In genomic region chr18:35525795-35526475, GRCh38 we compare ENCODE assay signal across 10 cellular contexts. TPM values are rescaled to one million over a fixed set of nuclear protein-coding genes. Genes with fewer than 3 reads are reported as not detected.
DNase-seq lines count a peak whose midpoint lies in the region; ATAC-seq and TF ChIP-seq lines count a peak whose summit lies in the region.
"Had no signal": no experiment of that assay in that cellular context is flagged by ENCODE, and none has a peak within 500 bp of the region (broad histone marks: within the 10 kb centered on the region; RNA-seq: fewer than 3 reads in every experiment).

No MANE protein-coding gene starts in this region.

- H3K4me1 ChIP-seq in parathyroid adenoma: peaks cover 11% of the 10 kb centered on the region

- H3K36me3 ChIP-seq in parathyroid adenoma (ENCODE audit: control insufficient read depth, insufficient read depth, low read length): peaks cover 4% of the 10 kb centered on the region

- H3K27ac Mint-ChIP-seq in Calu3 (ENCODE audit: unreplicated experiment): no peak overlapping the region

- no TSS peak for BruUV-seq in Calu3 (replicated peaks; lab: Mats Ljungman, UMichigan)

- H3K4me3 Mint-ChIP-seq in Calu3 (ENCODE audit: low read depth, unreplicated experiment): peak overlapping the region; percentile 14

- no peaks in the 10 kb centered on the region for H3K27me3 Mint-ChIP-seq in Calu3 (ENCODE audit: unreplicated experiment)

- no peak for DNase-seq in Calu3
- peak; percentile 38 for DNase-seq in NCI-H69 (lab: John Stamatoyannopoulos, UW)
- no peak for DNase-seq in Right ventricle myocardium superior
- no peak for DNase-seq in NOMO-1 treated with DMSO at 0.1 percent for 48 hours (lab: John Stamatoyannopoulos, UW; ENCODE audit: unreplicated experiment)
- no peak for DNase-seq in COLO829 (ENCODE audit: low spot score)
- DNase-seq: activated T-cell treated with anti-CD3 and anti-CD28 coated beads, Interleukin-2, amount 50 U/mL, for 1 hour; DMS 273 treated with DMSO at 0.1 percent for 48 hours had no signal

- no peaks in the 10 kb centered on the region for H3K27me3 ChIP-seq in parathyroid adenoma (ENCODE audit: control insufficient read depth, insufficient read depth, low read length)

- H3K4me2 ChIP-seq in parathyroid adenoma (ENCODE audit: low read length): no peak overlapping the region

- no peaks in the 10 kb centered on the region for H3K9me3 ChIP-seq in parathyroid adenoma (ENCODE audit: control insufficient read depth, low read length)

- no peaks in the 10 kb centered on the region for H3K36me3 Mint-ChIP-seq in Calu3 (ENCODE audit: insufficient read depth, unreplicated experiment)

- peaks cover 18% of the 10 kb centered on the region for H3K4me1 Mint-ChIP-seq in Calu3 (ENCODE audit: low read depth, unreplicated experiment)

- peak overlapping the region; percentile 76 for H2AFZ ChIP-seq in parathyroid adenoma

- intact Hi-C loops in Calu3 (cut with micrococcal nuclease; ENCODE audit: unreplicated experiment): no loop called here
- intact Hi-C loops in Right ventricle myocardium superior (cut with DNase I): loop anchor here (10.0 kb wide), 1 partner anchor 49 kb away; no protein-coding TSS in a partner anchor

- H3K27ac ChIP-seq in parathyroid adenoma: no peak overlapping the region

- peak overlapping the region; percentile 29 for H3K4me3 ChIP-seq in parathyroid adenoma (ENCODE audit: low read depth, low read length)

- H3K9me3 Mint-ChIP-seq in Calu3 (ENCODE audit: low read depth, unreplicated experiment): peaks cover 7% of the 10 kb centered on the region

- no peaks in the 10 kb centered on the region for H3K79me2 ChIP-seq in parathyroid adenoma

- CTCF ChIA-PET in Calu3 (lab: Charles Lee): no interaction called here

- ATAC-seq in Right ventricle myocardium superior (ENCODE audit: poor library complexity): peak; percentile 59
- no peak for ATAC-seq in HG02981 (IDR thresholded peaks at IDR 0.05; ENCODE audit: unreplicated experiment)
- ATAC-seq in HG03378 (IDR thresholded peaks at IDR 0.05; ENCODE audit: unreplicated experiment): no peak

- TF ChIP-seq CTCF in Calu3 (IDR thresholded peaks at IDR 0.05; ENCODE audit: unreplicated experiment): no peak
- TF ChIP-seq CTCF in parathyroid adenoma (IDR thresholded peaks at IDR 0.05): no peak

- no peak overlapping the region for H3K9ac ChIP-seq in parathyroid adenoma

RNA-seq across cellular contexts. Expression of gene INO80C, which starts 28.2 kb away (rescaled TPM):
- total RNA-seq in Calu3 (2022) (27.0 and 41.9 TPM in 2 replicates), Right ventricle myocardium superior (23.1 TPM)

RNA-seq across cellular contexts. Expression of gene GALNT1, which starts 55.6 kb away (rescaled TPM):
- total RNA-seq in Calu3 (2022) (105 and 137 TPM in 2 replicates), Right ventricle myocardium superior (48.0 TPM)
